In genomic region chr16:15166177-15166576, GRCh38 we compare ENCODE assay signal across 6 cellular contexts.
DNase-seq lines count a peak whose midpoint lies in the region; ATAC-seq, FAIRE-seq and TF ChIP-seq lines count a peak whose summit lies in the region.
"Not testable (repeated sequence)": the region's sequence is repeated elsewhere in the genome, so short reads cannot be mapped to it uniquely, and the experiment has no call there.

No MANE protein-coding gene starts in this region.

- not testable (repeated sequence) for H3K4ac ChIP-seq in H1 (replicated peaks; ENCODE audit: insufficient read length, low read depth, low read length)

- not testable (repeated sequence) for H3K14ac ChIP-seq in H1 (ENCODE audit: insufficient read length)

- H4K8ac ChIP-seq in H1 (ENCODE audit: extremely low read depth, insufficient read depth, low read length) = not testable (repeated sequence)

- not testable (repeated sequence) for FAIRE-seq in K562 (lab: Jason Lieb, UNC); HepG2 (lab: Jason Lieb, UNC)
- FAIRE-seq in H1 (lab: Jason Lieb, UNC) = peak; percentile 52

- not testable (repeated sequence) for H3K9me3 Mint-ChIP-seq in GM23338, WTC11

- not testable (repeated sequence) for H3K79me1 ChIP-seq in H1 (ENCODE audit: low read depth, low read length)

- not testable (repeated sequence) for H4K91ac ChIP-seq in H1 (replicated peaks; ENCODE audit: insufficient read length, low read length)

- H2BK5ac ChIP-seq in H1 (ENCODE audit: low read depth, low read length) = not testable (repeated sequence)

- not testable (repeated sequence) for H2BK20ac ChIP-seq in H1 (ENCODE audit: low read length)

- BruUV-seq in HCT116 (replicated peaks; lab: Mats Ljungman, UMichigan); K562 (replicated peaks; lab: Mats Ljungman, UMichigan); HepG2 (replicated peaks; lab: Mats Ljungman, UMichigan): not testable (repeated sequence)

- H3K18ac ChIP-seq in H1 (ENCODE audit: extremely low read depth, low read length) = not testable (repeated sequence)

- H3K9ac ChIP-seq in HCT116 (ENCODE audit: low read length); K562 (ENCODE audit: insufficient read depth in 1 of 2, low read depth in 2 of 2, low read length in 2 of 2); H1 (replicated peaks in 1 of 4; ENCODE audit: extremely low read depth in 1 of 4, low read depth in 3 of 4, low read length in 3 of 4); HepG2 (ENCODE audit: insufficient read depth, low read depth, low read length): not testable (repeated sequence)

- not testable (repeated sequence) for H3K79me2 ChIP-seq in GM23338 (replicated peaks; ENCODE audit: insufficient read depth); HCT116 (ENCODE audit: insufficient read depth, low read length); H1 (ENCODE audit: control insufficient read depth in 1 of 2, insufficient read depth in 2 of 2, low read length in 2 of 2); HepG2 (ENCODE audit: insufficient read depth, low read length)
- peaks cover 16% of the 10 kb centered on the region for H3K79me2 ChIP-seq in K562 (ENCODE audit: control insufficient read depth, insufficient read depth, low read length)

- not testable (repeated sequence) for H3K4me3 ChIP-seq in GM23338; HCT116 (replicated peaks in 1 of 2; ENCODE audit: low read depth in 1 of 2, low read length in 2 of 2); K562; H1 (ENCODE audit: extremely low read depth in 1 of 4, insufficient read depth in 2 of 4, low read depth in 3 of 4, low read length in 4 of 4); HepG2 (replicated peaks in 1 of 3; ENCODE audit: insufficient read depth in 1 of 3, low read depth in 2 of 3, low read length in 3 of 3)

- not testable (repeated sequence) for H3K23me2 ChIP-seq in H1 (ENCODE audit: low read depth, low read length)

- H2AK5ac ChIP-seq in H1 (ENCODE audit: low read depth, low read length) = not testable (repeated sequence)

- POLR2A ChIA-PET in HCT116 (lab: Charles Lee); WTC11 (lab: Charles Lee); K562 (lab: Yijun Ruan, JAX); H1 (lab: Charles Lee; ENCODE audit: partially characterized antibody); HepG2 (lab: Yijun Ruan, JAX): not testable (repeated sequence)

- not testable (repeated sequence) for H2AFZ ChIP-seq in GM23338; HCT116 (ENCODE audit: low read depth, low read length, poor library complexity, severe bottlenecking); K562 (ENCODE audit: low read depth, low read length); H1 (ENCODE audit: low read length); HepG2 (ENCODE audit: low read length)

- not testable (repeated sequence) for H2BK12ac ChIP-seq in H1 (ENCODE audit: low read depth, low read length)

- H3K23ac ChIP-seq in H1 (ENCODE audit: insufficient read length) = not testable (repeated sequence)

- H2BK120ac ChIP-seq in H1 (replicated peaks; ENCODE audit: low read depth, low read length) = not testable (repeated sequence)

- H4K5ac ChIP-seq in H1 (ENCODE audit: insufficient read length, low read depth, low read length) = not testable (repeated sequence)

- H4K20me1 ChIP-seq in GM23338 (replicated peaks; ENCODE audit: insufficient read depth); HCT116 (ENCODE audit: insufficient read depth); K562 (replicated peaks; ENCODE audit: control insufficient read depth, insufficient read depth, low read length); H1 (replicated peaks in 1 of 2; ENCODE audit: control insufficient read depth in 1 of 2, insufficient read depth in 2 of 2, low read length in 2 of 2); HepG2 (ENCODE audit: insufficient read depth, low read length): not testable (repeated sequence)

- not testable (repeated sequence) for H3K27me3 Mint-ChIP-seq in GM23338 (ENCODE audit: insufficient read depth, low read depth, poor library complexity); WTC11 (ENCODE audit: low read depth)

- H2BK15ac ChIP-seq in H1 (ENCODE audit: low read length) = not testable (repeated sequence)

- not testable (repeated sequence) for H3K9me2 ChIP-seq in GM23338 (ENCODE audit: insufficient read depth); HCT116 (ENCODE audit: insufficient read depth)

- CTCF ChIA-PET in HCT116 (lab: Charles Lee); WTC11 (lab: Charles Lee); K562 (lab: Yijun Ruan, JAX; ENCODE audit: low intra/inter-chr PET ratio); H1 (lab: Charles Lee; ENCODE audit: partially characterized antibody); HepG2 (lab: Yijun Ruan, JAX; ENCODE audit: low intra/inter-chr PET ratio, low total read pairs): not testable (repeated sequence)

- TF ChIP-seq EP300 in K562 (IDR thresholded peaks at IDR 0.05; ENCODE audit: low read length); H1 (IDR thresholded peaks at IDR 0.05; ENCODE audit: borderline replicate concordance in 1 of 2, low read depth in 2 of 2, low read length in 2 of 2); HepG2 (IDR thresholded peaks at IDR 0.05; ENCODE audit: low read depth in 2 of 2, low read length in 2 of 2); HepG2 (CRISPR knock-in tag; IDR thresholded peaks at IDR 0.05; ENCODE audit: borderline replicate concordance): not testable (repeated sequence)

- TF ChIP-seq POLR2A in HCT116 (IDR thresholded peaks at IDR 0.05; ENCODE audit: borderline replicate concordance, extremely low read depth, insufficient read depth, insufficient read length); K562 (conservative IDR thresholded peaks at IDR 0.05); H1 (IDR thresholded peaks at IDR 0.05; ENCODE audit: control extremely low read depth in 1 of 2, low read depth in 2 of 2, low read length in 2 of 2); HepG2 (IDR thresholded peaks at IDR 0.05; ENCODE audit: insufficient read depth in 1 of 2, low read depth in 2 of 2, low read length in 2 of 2): not testable (repeated sequence)

- DNase-seq in GM23338 (ENCODE audit: low spot score); HCT116 (ENCODE audit: low read depth, low spot score); WTC11 (ENCODE audit: low spot score); K562 (ENCODE audit: extremely low read depth in 1 of 4, low spot score in 3 of 4); H1 (ENCODE audit: low read depth in 1 of 2, low spot score in 2 of 2); HepG2 (ENCODE audit: low spot score): not testable (repeated sequence)

- H3K27ac ChIP-seq in GM23338 (ENCODE audit: low read depth); HCT116 (ENCODE audit: low read depth, low read length); K562 (ENCODE audit: extremely low read depth, low read depth, low read length); H1 (ENCODE audit: low read depth, low read length); HepG2 (ENCODE audit: extremely low read length, insufficient read depth, low read length): not testable (repeated sequence)

- not testable (repeated sequence) for TF ChIP-seq CTCF in GM23338 (conservative IDR thresholded peaks at IDR 0.05; ENCODE audit: low read depth in 2 of 2); HCT116 (IDR thresholded peaks at IDR 0.05 in 2 of 3, conservative IDR thresholded peaks at IDR 0.05 in 1 of 3; ENCODE audit: borderline replicate concordance in 1 of 3, insufficient read depth in 1 of 3, low read depth in 2 of 3, low read length in 2 of 3); WTC11 (IDR thresholded peaks at IDR 0.05); K562 (IDR thresholded peaks at IDR 0.05 in 2 of 3, conservative IDR thresholded peaks at IDR 0.05 in 1 of 3; ENCODE audit: insufficient read depth in 2 of 3, low read depth in 1 of 3, low read length in 3 of 3); H1 (IDR thresholded peaks at IDR 0.05; ENCODE audit: control extremely low read depth in 1 of 3, insufficient read depth in 1 of 3, low read depth in 1 of 3, low read length in 3 of 3); HepG2 (CRISPR knock-in tag; IDR thresholded peaks at IDR 0.05)

- TF ChIP-seq RAD21 in HCT116 (IDR thresholded peaks at IDR 0.05; ENCODE audit: low read depth); K562 (CRISPR knock-in tag; conservative IDR thresholded peaks at IDR 0.05 in 1 of 2, IDR thresholded peaks at IDR 0.05 in 1 of 2); H1 (IDR thresholded peaks at IDR 0.05 in 1 of 2, conservative IDR thresholded peaks at IDR 0.05 in 1 of 2; ENCODE audit: low read depth in 2 of 2, low read length in 2 of 2); HepG2 (CRISPR knock-in tag; IDR thresholded peaks at IDR 0.05): not testable (repeated sequence)

- H3F3A ChIP-seq in GM23338 (replicated peaks; ENCODE audit: low read depth) = not testable (repeated sequence)

- H3K56ac ChIP-seq in H1 (replicated peaks; ENCODE audit: insufficient read length, low read depth, low read length) = not testable (repeated sequence)

- not testable (repeated sequence) for H3K4me2 ChIP-seq in GM23338; HCT116 (ENCODE audit: low read length); K562 (ENCODE audit: insufficient read depth, low read length); H1 (ENCODE audit: insufficient read depth in 1 of 2, low read depth in 2 of 2, low read length in 2 of 2); HepG2 (ENCODE audit: low read depth, low read length)

- H3K9me1 ChIP-seq in K562 (ENCODE audit: control insufficient read depth, insufficient read depth, low read length) = not testable (repeated sequence)

- not testable (repeated sequence) for H3K4me1 ChIP-seq in GM23338 (ENCODE audit: insufficient read depth); HCT116 (ENCODE audit: control insufficient read depth in 1 of 2, insufficient read depth in 2 of 2, low read length in 2 of 2); K562 (replicated peaks in 1 of 2; ENCODE audit: control insufficient read depth in 2 of 2, insufficient read depth in 2 of 2, low read length in 2 of 2); H1 (replicated peaks in 1 of 4; ENCODE audit: control insufficient read depth in 3 of 4, insufficient read depth in 4 of 4, low read length in 3 of 4); HepG2 (ENCODE audit: insufficient read depth, low read length)

- H3K4me3 Mint-ChIP-seq in GM23338, WTC11: not testable (repeated sequence)

- in situ Hi-C loops in K562 (cut with MboI); HepG2 (cut with HindIII; ENCODE audit: extremely low pct_ligation_motif_present, low pct_unique_long_range_greater_than_20kb): not testable (repeated sequence)

- H3K36me3 Mint-ChIP-seq in GM23338 (ENCODE audit: low read depth); WTC11: not testable (repeated sequence)

- peak; percentile 63 for ATAC-seq in GM23338
- peak; percentile 77 for ATAC-seq in HCT116
- peak; percentile 66 for ATAC-seq in WTC11
- peak; percentile 66; the same call in 2 of the 3 replicates for ATAC-seq in K562
- peak; percentile 50; the same call in 1 of the 3 replicates for ATAC-seq in HepG2

- intact Hi-C loops in HCT116 (cut with micrococcal nuclease); K562 (cut with micrococcal nuclease); HepG2 (cut with micrococcal nuclease; ENCODE audit: unreplicated experiment): not testable (repeated sequence)

- H3K4me1 Mint-ChIP-seq in GM23338 (peaks cover 21% of the 10 kb centered on the region; the same call in 2 of the 3 replicates), WTC11 (peaks cover 21% of the 10 kb centered on the region)

- not testable (repeated sequence) for H3K9me3 ChIP-seq in HCT116 (ENCODE audit: control insufficient read depth in 1 of 2, insufficient read depth in 1 of 2, low read depth in 1 of 2, low read length in 2 of 2); K562 (replicated peaks; ENCODE audit: control insufficient read depth, insufficient read depth, low read depth, low read length); H1 (ENCODE audit: insufficient read depth in 2 of 2, low read depth in 1 of 2, low read length in 1 of 2); HepG2 (ENCODE audit: low read length)

- not testable (repeated sequence) for H3K36me3 ChIP-seq in GM23338 (ENCODE audit: insufficient read depth); HCT116 (ENCODE audit: control insufficient read depth in 1 of 2, insufficient read depth in 2 of 2, low read length in 2 of 2); H1 (ENCODE audit: control insufficient read depth in 2 of 4, insufficient read depth in 4 of 4, low read length in 3 of 4); HepG2 (replicated peaks in 1 of 2; ENCODE audit: control insufficient read depth in 1 of 2, insufficient read depth in 2 of 2, low read length in 2 of 2)
- H3K36me3 ChIP-seq in K562 (ENCODE audit: control insufficient read depth, insufficient read depth, low read length) = peaks cover 16% of the 10 kb centered on the region; the same call in 1 of the 3 replicates

- RAD21 ChIA-PET in HCT116 (lab: Charles Lee; ENCODE audit: low non-redundant PET in 1 of 2, low total read pairs in 2 of 2, uncharacterized antibody in 2 of 2, unreplicated experiment in 2 of 2) = not testable (repeated sequence)

- not testable (repeated sequence) for H3K27me3 ChIP-seq in GM23338 (ENCODE audit: insufficient read depth); HCT116 (ENCODE audit: insufficient read depth, low read length); K562 (ENCODE audit: control insufficient read depth in 2 of 2, insufficient read depth in 2 of 2, low read length in 2 of 2); H1 (replicated peaks in 1 of 4; ENCODE audit: control insufficient read depth in 3 of 4, extremely low read depth in 1 of 4, insufficient read depth in 3 of 4, low read length in 3 of 4); HepG2 (ENCODE audit: control insufficient read depth in 1 of 2, insufficient read depth in 2 of 2, low read length in 2 of 2)

- H3K27ac Mint-ChIP-seq in GM23338, WTC11: not testable (repeated sequence)
